Comparison of ENCODE assay signal across 18 cellular contexts in genomic region chr2:23746141-23746863, GRCh38.
DNase-seq lines count a peak whose midpoint lies in the region; ATAC-seq and TF ChIP-seq lines count a peak whose summit lies in the region.
"Had no signal": no experiment of that assay in that cellular context is flagged by ENCODE, and none has a peak within 500 bp of the region (broad histone marks: within the 10 kb centered on the region; RNA-seq: fewer than 3 reads in every experiment).

No MANE protein-coding gene starts in this region.

- no peaks in the 10 kb centered on the region for H3K4me1 Mint-ChIP-seq in activated naive CD4-positive, alpha-beta T cell treated with anti-CD3 and anti-CD28 coated beads for 36 hours (ENCODE audit: low read depth)
- H3K4me1 Mint-ChIP-seq: neural crest cell had no signal

- peak overlapping the region; percentile 83 for H3K27ac ChIP-seq in psoas muscle
- H3K27ac ChIP-seq: BLaER1 treated with 17β-estradiol and CSF1 and Interleukin-3, amounts not matched to agents 10 nM and 100 nM; coronary artery; Peyer's patch; WERI-Rb-1 had no signal

- peaks cover 0 to 9% of the 10 kb centered on the region in 2 donors for H3K36me3 ChIP-seq in psoas muscle (ENCODE audit: insufficient read depth in 1 of 2, low read depth in 1 of 2)
- H3K36me3 ChIP-seq: Peyer's patch, WERI-Rb-1 had no signal

- 24 to 50% (median 27%) methylated on average over 2 of the region's 2 CpGs for WGBS in psoas muscle, 3 donors

- intact Hi-C loops in psoas muscle (cut with DNase I) (loop anchor here in 1 of 2 donors (5.0 kb wide), 1 partner anchor 224 kb away; no protein-coding TSS in a partner anchor), Right ventricle myocardium superior (cut with DNase I) (no loop called here)
- intact Hi-C loops in activated naive CD4-positive, alpha-beta T cell treated with anti-CD3 and anti-CD28 coated beads for 36 hours (cut with micrococcal nuclease) = no loop called here

- peaks cover 18% of the 10 kb centered on the region for H3K4me1 ChIP-seq in psoas muscle
- H3K4me1 ChIP-seq: Peyer's patch had no signal

- no peaks in the 10 kb centered on the region for H3K9me3 Mint-ChIP-seq in activated naive CD4-positive, alpha-beta T cell treated with anti-CD3 and anti-CD28 coated beads for 36 hours
- H3K9me3 Mint-ChIP-seq: HFFc6, neural crest cell had no signal

- no peak for TF ChIP-seq CTCF in psoas muscle (IDR thresholded peaks at IDR 0.05)

- H3K4me3 Mint-ChIP-seq in activated naive CD4-positive, alpha-beta T cell treated with anti-CD3 and anti-CD28 coated beads for 36 hours = no peak overlapping the region
- H3K4me3 Mint-ChIP-seq: HFFc6, neural crest cell had no signal

- H3K4me3 ChIP-seq in psoas muscle = no peak overlapping the region
- H3K4me3 ChIP-seq: BLaER1 treated with 17β-estradiol and CSF1 and Interleukin-3, amounts not matched to agents 10 nM and 100 nM; coronary artery; lung; Peyer's patch had no signal

- H3K27me3 Mint-ChIP-seq in activated naive CD4-positive, alpha-beta T cell treated with anti-CD3 and anti-CD28 coated beads for 36 hours (ENCODE audit: low read depth) = no peaks in the 10 kb centered on the region

- ATAC-seq in GM18520 (IDR thresholded peaks at IDR 0.05; ENCODE audit: unreplicated experiment) = peak; percentile 12
- ATAC-seq in GM21737 (IDR thresholded peaks at IDR 0.05; ENCODE audit: unreplicated experiment) = peak; percentile 15
- peak; percentile 14 for ATAC-seq in HG03460 (IDR thresholded peaks at IDR 0.05; ENCODE audit: unreplicated experiment)
- peak in 1 of 4 donors; percentile 0 for ATAC-seq in psoas muscle
- no peak for ATAC-seq in Right ventricle myocardium superior (ENCODE audit: poor library complexity)

- H3K36me3 Mint-ChIP-seq in activated naive CD4-positive, alpha-beta T cell treated with anti-CD3 and anti-CD28 coated beads for 36 hours (ENCODE audit: low read depth) = peaks cover 20% of the 10 kb centered on the region

- DNase-seq in psoas muscle (no peak), NCI-H2081 (lab: John Stamatoyannopoulos, UW) (no peak), Right ventricle myocardium superior (no peak)
- DNase-seq in activated naive CD4-positive, alpha-beta T cell treated with anti-CD3 and anti-CD28 coated beads for 36 hours = no peak
- DNase-seq: HFFc6; NCI-H774; Peyer's patch; right cardiac atrium; stimulated activated CD4-positive, alpha-beta T cell treated with anti-CD3 and anti-CD28 coated beads, Interleukin-2, amount 100 ng/mL, for 48 hours; stimulated activated CD8-positive, alpha-beta memory T cell treated with anti-CD3 and anti-CD28 coated beads, Interleukin-4, amount 100 ng/mL, for 48 hours; WERI-Rb-1 had no signal

- H3K9me3 ChIP-seq in psoas muscle = no peaks in the 10 kb centered on the region
- H3K9me3 ChIP-seq: Peyer's patch had no signal

- CTCF ChIA-PET in activated naive CD4-positive, alpha-beta T cell treated with anti-CD3 and anti-CD28 coated beads for 36 hours (lab: Charles Lee) = interaction anchor here (1.3 kb wide), 1 partner anchor 26 kb away, joined by 4 read pairs; no protein-coding TSS in a partner anchor

- H3K27ac Mint-ChIP-seq in activated naive CD4-positive, alpha-beta T cell treated with anti-CD3 and anti-CD28 coated beads for 36 hours = no peak overlapping the region
- H3K27ac Mint-ChIP-seq: HFFc6 had no signal

- no peaks in the 10 kb centered on the region for H3K27me3 ChIP-seq in psoas muscle (ENCODE audit: insufficient read depth in 3 of 3, low read length in 2 of 3)
- H3K27me3 ChIP-seq: BLaER1 treated with 17β-estradiol and CSF1 and Interleukin-3, amounts not matched to agents 10 nM and 100 nM; Peyer's patch had no signal
